In genomic region chr17:53619025-53619424, GRCh38 we compare ENCODE assay signal across 2 cellular contexts.
TF ChIP-seq lines count a peak whose summit lies in the region.

No MANE protein-coding gene starts in this region.

TF ChIP-seq in A549, 52 proteins besides CTCF, POLR2A, EP300 and RAD21:
- TF ChIP-seq FOSL2 (IDR thresholded peaks at IDR 0.05) = no peak
- no peak for TF ChIP-seq FOSL2 (CRISPR knock-in tag; IDR thresholded peaks at IDR 0.05)
- no peak for TF ChIP-seq TP53 (CRISPR knock-in tag; IDR thresholded peaks at IDR 0.05)
- TF ChIP-seq ZC3H11A (IDR thresholded peaks at IDR 0.05) = no peak

TF ChIP-seq in H1, 55 proteins besides CTCF, POLR2A, EP300 and RAD21:
- no peak for TF ChIP-seq NRF1 (IDR thresholded peaks at IDR 0.05; ENCODE audit: low read depth, low read length)
- TF ChIP-seq BCL11A (IDR thresholded peaks at IDR 0.05; ENCODE audit: low read depth in 2 of 2, low read length in 2 of 2) = no peak
- no peak for TF ChIP-seq TCF12 (IDR thresholded peaks at IDR 0.05; ENCODE audit: low read depth, low read length)
- no peak for TF ChIP-seq KDM1A (IDR thresholded peaks at IDR 0.05; ENCODE audit: borderline replicate concordance, low read length)
- TF ChIP-seq RXRA (IDR thresholded peaks at IDR 0.05; ENCODE audit: insufficient read depth, low read depth, low read length) = no peak
- TF ChIP-seq BRCA1 (IDR thresholded peaks at IDR 0.05; ENCODE audit: low read depth, low read length) = no peak
- TF ChIP-seq E2F6 (IDR thresholded peaks at IDR 0.05) = no peak
TF ChIP-seq in H1: peak in this region for 0.
